ENCODE assay signal across 30 cellular contexts in genomic region chr11:126054882-126055281, GRCh38.
"Had no signal": no experiment of that assay in that cellular context is flagged by ENCODE, and none has a peak within 500 bp of the region (broad histone marks: within the 10 kb centered on the region; RNA-seq: fewer than 3 reads in every experiment).

No MANE protein-coding gene starts in this region.

- H3K9me3 ChIP-seq: adrenal gland, body of pancreas, breast epithelium, colonic mucosa had no signal

- H3K4me1 ChIP-seq: adrenal gland, body of pancreas, breast epithelium, colonic mucosa had no signal

- FAIRE-seq: frontal cortex had no signal

- H3K4me3 ChIP-seq: adrenal gland, body of pancreas, breast epithelium, cardiac muscle cell, colonic mucosa, dorsolateral prefrontal cortex had no signal

- H3K36me3 ChIP-seq: adrenal gland, breast epithelium, cardiac muscle cell, colonic mucosa had no signal

- DNase-seq: activated CD4-positive, alpha-beta memory T cell treated with anti-CD3 and anti-CD28 coated beads, Interleukin-2, amount 10 ng/mL, durations not matched to agents 7 days and 5 days; activated CD4-positive, alpha-beta T cell treated with anti-CD3 and anti-CD28 coated beads for 1 hour; activated CD4-positive, alpha-beta T cell treated with anti-CD3 and anti-CD28 coated beads for 4 hours; activated CD4-positive, alpha-beta T cell treated with anti-CD3 and anti-CD28 coated beads, Interleukin-2, amount 10 ng/mL, durations not matched to agents 7 days and 5 days; activated CD4-positive, alpha-beta T cell treated with anti-CD3 and anti-CD28 coated beads, Interleukin-2, amount 50 U/mL, for 4 hours; activated CD8-positive, alpha-beta memory T cell treated with anti-CD3 and anti-CD28 coated beads, Interleukin-2, amount 50 U/mL, for 48 hours; activated gamma-delta T cell; activated naive CD4-positive, alpha-beta T cell; activated naive CD4-positive, alpha-beta T cell treated with anti-CD3 and anti-CD28 coated beads, Interleukin-2, amount 50 U/mL, for 16 hours; activated T-cell treated with anti-CD3 and anti-CD28 coated beads for 4 hours; activated T-cell treated with anti-CD3 and anti-CD28 coated beads, Interleukin-2, amount 50 U/mL, for 24 hours; activated T-cell treated with anti-CD3 and anti-CD28 coated beads, Interleukin-2, amount 50 U/mL, for 72 hours; adrenal gland; amygdala; aorta; body of pancreas; central memory CD4-positive, alpha-beta T cell; cerebellar nuclear complex; colonic mucosa; dorsolateral prefrontal cortex; effector memory CD4-positive, alpha-beta T cell; endodermal cell; foreskin fibroblast; head of caudate nucleus; T-helper 2 cell had no signal

- H3K27me3 ChIP-seq: adrenal gland, body of pancreas, breast epithelium, cardiac muscle cell, colonic mucosa, dorsolateral prefrontal cortex had no signal

- H3K27ac ChIP-seq: adrenal gland, body of pancreas, breast epithelium, cardiac muscle cell, colonic mucosa, dorsolateral prefrontal cortex had no signal

- ATAC-seq: activated T-cell treated with anti-CD3 and anti-CD28 coated beads, Interleukin-2, amount 50 U/mL, for 72 hours; body of pancreas; esophagus mucosa; WTC11 had no signal
